ENCODE assay signal across 8 cellular contexts in genomic region chr2:148508878-148509702, GRCh38.
DNase-seq lines count a peak whose midpoint lies in the region; ATAC-seq and TF ChIP-seq lines count a peak whose summit lies in the region.

No MANE protein-coding gene starts in this region.

- no peaks in the 10 kb centered on the region for H3K27me3 ChIP-seq in adipocyte (replicated peaks; ENCODE audit: control insufficient read depth, insufficient read depth, low read length)
- H3K27me3 ChIP-seq in left ventricle myocardium inferior (ENCODE audit: low read depth) = no peaks in the 10 kb centered on the region

- DNase-seq in NB4 (ENCODE audit: low read depth) (peak; percentile 90), T follicular helper cell (ENCODE audit: low read depth) (peak; percentile 66), adipocyte (ENCODE audit: low read depth) (peak; percentile 93), left ventricle myocardium inferior (peak; percentile 80), renal cortical epithelial cell (ENCODE audit: low read depth) (peak; percentile 69), DMS79 treated with DMSO at 0.1 percent for 48 hours (lab: John Stamatoyannopoulos, UW) (no peak)

- H3K4me1 ChIP-seq in adipocyte (ENCODE audit: control insufficient read depth, insufficient read depth, low read length) (peaks cover 10% of the 10 kb centered on the region), left ventricle myocardium inferior (peaks cover 16% of the 10 kb centered on the region)

- no peaks in the 10 kb centered on the region for H3K9me3 ChIP-seq in adipocyte (ENCODE audit: control insufficient read depth, low read length)
- no peaks in the 10 kb centered on the region for H3K9me3 ChIP-seq in left ventricle myocardium inferior (replicated peaks)

- peak overlapping the region; percentile 54 for H3K27ac ChIP-seq in left ventricle myocardium inferior (replicated peaks)

- no peak for TF ChIP-seq POLR2A in NB4 (IDR thresholded peaks at IDR 0.05; ENCODE audit: extremely low read depth, insufficient read length)

- peak; percentile 98 for TF ChIP-seq CTCF in GM12872 (IDR thresholded peaks at IDR 0.05; ENCODE audit: insufficient read depth, low read depth, low read length)
- TF ChIP-seq CTCF in NB4 (IDR thresholded peaks at IDR 0.05; ENCODE audit: low read depth, low read length) = peak; percentile 97
- TF ChIP-seq CTCF in left ventricle myocardium inferior (IDR thresholded peaks at IDR 0.05; ENCODE audit: borderline replicate concordance) = peak; percentile 93

- peak overlapping the region; percentile 56 for H3K9ac ChIP-seq in adipocyte (ENCODE audit: low read length)

- H3K36me3 ChIP-seq in adipocyte (ENCODE audit: control insufficient read depth, insufficient read depth, low read length, severe bottlenecking) = no peaks in the 10 kb centered on the region
- peaks cover 12% of the 10 kb centered on the region for H3K36me3 ChIP-seq in left ventricle myocardium inferior

- H3K4me3 ChIP-seq in NB4 (ENCODE audit: low read depth, low read length) = peak overlapping the region; percentile 37
- H3K4me3 ChIP-seq in adipocyte (ENCODE audit: low read length) = peak overlapping the region; percentile 78
- peak overlapping the region; percentile 55 for H3K4me3 ChIP-seq in left ventricle myocardium inferior

- intact Hi-C loops in left ventricle myocardium inferior (cut with micrococcal nuclease) = loop anchor here (5.0 to 10.0 kb wide), 3 partner anchors 108 to 572 kb away; no protein-coding TSS in a partner anchor

- ATAC-seq in HG02610 (IDR thresholded peaks at IDR 0.05; ENCODE audit: unreplicated experiment) = peak; percentile 99
